Comparison of ENCODE assay signal across 32 cellular contexts in genomic region chr11:68259122-68259959, GRCh38. TPM values are rescaled to one million over a fixed set of nuclear protein-coding genes. Genes with fewer than 3 reads are reported as not detected.
DNase-seq lines count a peak whose midpoint lies in the region; ATAC-seq and TF ChIP-seq lines count a peak whose summit lies in the region.
"Had no signal": no experiment of that assay in that cellular context is flagged by ENCODE, and none has a peak within 500 bp of the region (broad histone marks: within the 10 kb centered on the region; RNA-seq: fewer than 3 reads in every experiment).

No MANE protein-coding gene starts in this region.

- no peak for DNase-seq in activated CD4-positive, alpha-beta T cell treated with anti-CD3 and anti-CD28 coated beads, Interleukin-2, amount 10 ng/mL, durations not matched to agents 7 days and 5 days
- no peak for DNase-seq in activated CD4-positive, alpha-beta T cell treated with anti-CD3 and anti-CD28 coated beads for 1 hour
- no peak for DNase-seq in Panc1 (ENCODE audit: low read depth, low spot score)
- peak; percentile 54 for DNase-seq in islet precursor cell
- no peak for DNase-seq in stimulated activated effector memory CD8-positive, alpha-beta T cell treated with anti-CD3 and anti-CD28 coated beads, Interleukin-12 subunit alpha, Interleukin-12 subunit beta, amount 100 ng/mL, for 72 hours (ENCODE audit: low spot score in 2 of 2)
- no peak for DNase-seq in H4 (ENCODE audit: low spot score)
- no peak for DNase-seq in Calu3
- DNase-seq: 8988T; activated CD4-positive, alpha-beta T cell treated with anti-CD3 and anti-CD28 coated beads, Interleukin-2, amount 50 U/mL, for 1 hour; activated naive CD4-positive, alpha-beta T cell treated with Interleukin-2 at 50 U/mL for 16 hours; adrenal gland; brain microvascular endothelial cell; DMS79 treated with DMSO at 0.1 percent for 48 hours; dorsolateral prefrontal cortex; foreskin melanocyte; GDM1; GOT3; mucosa of descending colon; NCI-H1048; NCI-H446; NCI-H82; retina; SJCRH30; stimulated activated naive CD4-positive, alpha-beta T cell treated with Interleukin-2 at 50 U/mL for 16 hours; SW 1271; T1000; uterus had no signal

- peak; percentile 3; the same call in 1 of the 2 replicates for ATAC-seq in Panc1
- no peak for ATAC-seq in stimulated activated effector memory CD8-positive, alpha-beta T cell treated with anti-CD3 and anti-CD28 coated beads, Interleukin-12 subunit alpha, Interleukin-12 subunit beta, amount 100 ng/mL, for 72 hours
- ATAC-seq in GM21515 (IDR thresholded peaks at IDR 0.05; ENCODE audit: unreplicated experiment) = no peak
- ATAC-seq: mucosa of descending colon, pancreas had no signal

- intact Hi-C loops in Panc1 (cut with micrococcal nuclease; ENCODE audit: unreplicated experiment) (loop anchor here (5.0 to 10.0 kb wide), 2 partner anchors 123 to 185 kb away; no protein-coding TSS in a partner anchor), Calu3 (cut with micrococcal nuclease; ENCODE audit: unreplicated experiment) (no loop called here)

- H3K27me3 Mint-ChIP-seq in activated CD4-positive, alpha-beta T cell treated with anti-CD3 and anti-CD28 coated beads, Interleukin-2, amount 10 ng/mL, durations not matched to agents 7 days and 5 days = no peaks in the 10 kb centered on the region
- H3K27me3 Mint-ChIP-seq in Calu3 (ENCODE audit: unreplicated experiment) = no peaks in the 10 kb centered on the region

- peaks cover 13% of the 10 kb centered on the region for H3K4me1 ChIP-seq in Panc1 (ENCODE audit: control insufficient read depth, insufficient read depth, low read length)
- H3K4me1 ChIP-seq: pancreas had no signal

- CTCF ChIA-PET in activated CD4-positive, alpha-beta T cell treated with anti-CD3 and anti-CD28 coated beads, Interleukin-2, amount 10 ng/mL, durations not matched to agents 7 days and 5 days (lab: Charles Lee) = interaction anchor here (0.7 to 6.0 kb wide), 4 partner anchors 11 to 63 kb away, joined by 3 to 76 read pairs (median 4); partner anchors contain the start of gene C11orf24
- CTCF ChIA-PET in Panc1 (lab: Charles Lee) = interaction anchor here (0.5 to 2.4 kb wide), 2 partner anchors 33 to 39 kb away, joined by 3 to 8 read pairs; no protein-coding TSS in a partner anchor
- CTCF ChIA-PET in Calu3 (lab: Charles Lee) = interaction anchor here (3.7 kb wide), 1 partner anchor 39 kb away, joined by 47 read pairs; no protein-coding TSS in a partner anchor

- H3K36me3 ChIP-seq in Panc1 (ENCODE audit: control insufficient read depth, insufficient read depth, low read length) = no peaks in the 10 kb centered on the region
- H3K36me3 ChIP-seq: SJCRH30, uterus had no signal

- POLR2A ChIA-PET in activated CD4-positive, alpha-beta T cell treated with anti-CD3 and anti-CD28 coated beads, Interleukin-2, amount 10 ng/mL, durations not matched to agents 7 days and 5 days (lab: Charles Lee) = interaction anchor here (0.6 to 0.7 kb wide), 2 partner anchors 45 to 653 kb away, joined by 3 read pairs; no protein-coding TSS in a partner anchor
- POLR2A ChIA-PET in Panc1 (lab: Charles Lee) = interaction anchor here (0.7 kb wide), 1 partner anchor 13 kb away, joined by 3 read pairs; the partner anchor contains the start of gene C11orf24

- peaks cover 16% of the 10 kb centered on the region for H3K36me3 Mint-ChIP-seq in activated CD4-positive, alpha-beta T cell treated with anti-CD3 and anti-CD28 coated beads, Interleukin-2, amount 10 ng/mL, durations not matched to agents 7 days and 5 days (ENCODE audit: low read depth)
- H3K36me3 Mint-ChIP-seq in stimulated activated effector memory CD8-positive, alpha-beta T cell treated with anti-CD3 and anti-CD28 coated beads, Interleukin-12 subunit alpha, Interleukin-12 subunit beta, amount 100 ng/mL, for 72 hours = peaks cover 30% of the 10 kb centered on the region
- H3K36me3 Mint-ChIP-seq in Calu3 (ENCODE audit: insufficient read depth, unreplicated experiment) = peaks cover 33% of the 10 kb centered on the region

- no peaks in the 10 kb centered on the region for H3K27me3 ChIP-seq in Panc1 (ENCODE audit: control insufficient read depth, insufficient read depth, low read length)
- H3K27me3 ChIP-seq: adrenal gland, brain microvascular endothelial cell, dorsolateral prefrontal cortex, pancreas, SJCRH30, uterus had no signal

- in situ Hi-C loops in Panc1 (cut with HindIII; ENCODE audit: low pct_unique_long_range_greater_than_20kb, low sequenced_read_pairs) = no loop called here

- H3K9me3 ChIP-seq in Panc1 (ENCODE audit: control insufficient read depth, insufficient read depth, low read depth, low read length) = no peaks in the 10 kb centered on the region
- H3K9me3 ChIP-seq: adrenal gland, mucosa of descending colon, pancreas, SJCRH30, uterus had no signal

- H3K4me1 Mint-ChIP-seq in activated CD4-positive, alpha-beta T cell treated with anti-CD3 and anti-CD28 coated beads, Interleukin-2, amount 10 ng/mL, durations not matched to agents 7 days and 5 days = peaks cover 3% of the 10 kb centered on the region
- H3K4me1 Mint-ChIP-seq in stimulated activated effector memory CD8-positive, alpha-beta T cell treated with anti-CD3 and anti-CD28 coated beads, Interleukin-12 subunit alpha, Interleukin-12 subunit beta, amount 100 ng/mL, for 72 hours = peaks cover 14% of the 10 kb centered on the region
- no peaks in the 10 kb centered on the region for H3K4me1 Mint-ChIP-seq in Calu3 (ENCODE audit: low read depth, unreplicated experiment)

- H3K27ac Mint-ChIP-seq in activated CD4-positive, alpha-beta T cell treated with anti-CD3 and anti-CD28 coated beads, Interleukin-2, amount 10 ng/mL, durations not matched to agents 7 days and 5 days = peak overlapping the region; percentile 34
- peak overlapping the region; percentile 43 for H3K27ac Mint-ChIP-seq in stimulated activated effector memory CD8-positive, alpha-beta T cell treated with anti-CD3 and anti-CD28 coated beads, Interleukin-12 subunit alpha, Interleukin-12 subunit beta, amount 100 ng/mL, for 72 hours
- no peak overlapping the region for H3K27ac Mint-ChIP-seq in Calu3 (ENCODE audit: unreplicated experiment)
- H3K27ac Mint-ChIP-seq: nephron had no signal

- H3K27ac ChIP-seq in Panc1 (ENCODE audit: low read length) = no peak overlapping the region
- H3K27ac ChIP-seq: adrenal gland, brain microvascular endothelial cell, pancreas, SJCRH30, VCaP had no signal

- H3K9me3 Mint-ChIP-seq in activated CD4-positive, alpha-beta T cell treated with anti-CD3 and anti-CD28 coated beads, Interleukin-2, amount 10 ng/mL, durations not matched to agents 7 days and 5 days = no peaks in the 10 kb centered on the region
- no peaks in the 10 kb centered on the region for H3K9me3 Mint-ChIP-seq in stimulated activated effector memory CD8-positive, alpha-beta T cell treated with anti-CD3 and anti-CD28 coated beads, Interleukin-12 subunit alpha, Interleukin-12 subunit beta, amount 100 ng/mL, for 72 hours
- H3K9me3 Mint-ChIP-seq in Calu3 (ENCODE audit: low read depth, unreplicated experiment) = no peaks in the 10 kb centered on the region
- H3K9me3 Mint-ChIP-seq: nephron had no signal

- no peak overlapping the region for H3K4me3 Mint-ChIP-seq in activated CD4-positive, alpha-beta T cell treated with anti-CD3 and anti-CD28 coated beads, Interleukin-2, amount 10 ng/mL, durations not matched to agents 7 days and 5 days
- no peak overlapping the region for H3K4me3 Mint-ChIP-seq in stimulated activated effector memory CD8-positive, alpha-beta T cell treated with anti-CD3 and anti-CD28 coated beads, Interleukin-12 subunit alpha, Interleukin-12 subunit beta, amount 100 ng/mL, for 72 hours
- H3K4me3 Mint-ChIP-seq in Calu3 (ENCODE audit: low read depth, unreplicated experiment) = no peak overlapping the region
- H3K4me3 Mint-ChIP-seq: nephron had no signal

- no peak overlapping the region for H3K4me3 ChIP-seq in Panc1 (ENCODE audit: low read depth in 2 of 2, low read length in 2 of 2)
- H3K4me3 ChIP-seq: adrenal gland, dorsolateral prefrontal cortex, lung, mucosa of descending colon, pancreas, SJCRH30, uterus had no signal

- BruUV-seq in Panc1 (replicated peaks; lab: Mats Ljungman, UMichigan) (no TSS peak), Calu3 (replicated peaks; lab: Mats Ljungman, UMichigan) (no TSS peak)

- TF ChIP-seq CTCF in Panc1 (IDR thresholded peaks at IDR 0.05) (no peak), Calu3 (IDR thresholded peaks at IDR 0.05; ENCODE audit: unreplicated experiment) (no peak)

RNA-seq across cellular contexts. Expression of gene C11orf24, which starts 12.4 kb away (rescaled TPM):
- 10 to 100 TPM; 20.0 to 25.2 TPM for total RNA-seq in activated CD4-positive, alpha-beta T cell treated with anti-CD3 and anti-CD28 coated beads, Interleukin-2, amount 10 ng/mL, durations not matched to agents 7 days and 5 days
- total RNA-seq in Panc1 (2021; ENCODE audit: unreplicated experiment) = 53.1 TPM
- 48.1 TPM for polyA plus RNA-seq in Panc1 (2012; ENCODE audit: insufficient read length)
- total RNA-seq in H4 (2014; rRNA removed; shearing (Covaris generic)) = 61.7 and 62.5 TPM in 2 replicates
- 46.3 and 52.3 TPM in 2 replicates for total RNA-seq in Calu3 (2022)

RNA-seq across cellular contexts. Expression of gene KMT5B, which starts 46.2 kb away (rescaled TPM):
- 10 to 100 TPM; 28.1 to 28.5 TPM for total RNA-seq in activated CD4-positive, alpha-beta T cell treated with anti-CD3 and anti-CD28 coated beads, Interleukin-2, amount 10 ng/mL, durations not matched to agents 7 days and 5 days
- total RNA-seq in Panc1 (2021; ENCODE audit: unreplicated experiment) (48.6 TPM), Calu3 (2022) (31.3 and 39.2 TPM in 2 replicates)
- polyA plus RNA-seq in Panc1 (2012; ENCODE audit: insufficient read length) = 36.9 TPM
- total RNA-seq in H4 (2014; rRNA removed; shearing (Covaris generic)) = 9.0 and 12.4 TPM in 2 replicates

RNA-seq across cellular contexts. Expression of gene LRP5, which starts 53.0 kb away (rescaled TPM):
- 10 to 100 TPM; 32.2 to 32.7 TPM for total RNA-seq in activated CD4-positive, alpha-beta T cell treated with anti-CD3 and anti-CD28 coated beads, Interleukin-2, amount 10 ng/mL, durations not matched to agents 7 days and 5 days
- 171 TPM for total RNA-seq in Panc1 (2021; ENCODE audit: unreplicated experiment)
- polyA plus RNA-seq in Panc1 (2012; ENCODE audit: insufficient read length) = 357 TPM
- total RNA-seq in H4 (2014; rRNA removed; shearing (Covaris generic)) = 14.1 and 22.7 TPM in 2 replicates
- total RNA-seq in Calu3 (2022) = 64.8 and 82.0 TPM in 2 replicates
